ENCODE assay signal across 5 cellular contexts in the genomic region with DNA sequence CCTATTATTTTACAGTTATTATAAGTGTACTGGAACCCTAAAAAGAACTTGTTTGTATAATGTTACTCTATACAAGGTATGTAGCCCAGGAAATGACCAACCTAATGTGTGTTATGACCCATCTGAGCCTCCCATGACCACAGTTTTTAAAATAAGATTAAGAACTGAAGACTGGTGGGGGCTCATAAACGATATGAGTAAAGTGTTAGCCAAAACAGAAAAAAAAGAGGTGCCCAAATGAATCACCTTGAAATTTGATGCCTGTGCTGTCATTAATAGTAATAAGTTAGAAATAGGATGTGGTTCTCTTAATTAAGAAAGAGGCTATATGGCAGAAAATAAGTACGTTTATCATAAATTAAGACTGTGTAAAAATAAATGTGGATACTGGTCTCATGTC. TPM values are rescaled to one million over a fixed set of nuclear protein-coding genes. Genes with fewer than 3 reads are reported as not detected.
"Had no signal": no experiment of that assay in that cellular context is flagged by ENCODE, and none has a peak within 500 bp of the region (broad histone marks: within the 10 kb centered on the region; RNA-seq: fewer than 3 reads in every experiment).

No MANE protein-coding gene starts in this region.

RNA-seq across cellular contexts. Expression of gene SAMD3, which starts 42.8 kb away (rescaled TPM):
- total RNA-seq: OCI-LY7, PC-3, PC-9, SJCRH30, SK-MEL-5 had no signal
